In the genomic region with DNA sequence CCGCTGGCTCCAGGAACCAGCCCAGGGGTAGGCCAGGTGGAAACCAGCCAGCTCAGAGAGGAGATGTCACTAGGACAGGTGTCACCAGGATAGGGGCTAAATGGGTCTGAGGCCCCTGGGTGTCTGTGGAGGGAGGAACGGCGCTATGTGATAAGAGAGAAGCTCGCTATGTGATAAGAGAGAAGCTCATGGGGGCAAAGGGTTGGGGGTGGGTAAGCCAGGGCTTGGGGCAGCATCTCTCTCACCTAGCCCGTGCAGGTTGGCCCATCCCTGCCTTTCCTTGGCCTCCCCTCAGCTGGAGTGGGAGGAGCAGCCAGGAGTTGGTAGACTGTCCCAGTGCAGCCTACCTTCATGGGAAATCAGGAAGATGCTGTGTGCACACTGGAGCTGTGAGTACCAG, we compare ENCODE assay signal across 1 cellular context.
TF ChIP-seq lines count a peak whose summit lies in the region.

No MANE protein-coding gene starts in this region.

TF ChIP-seq in HCT116, 20 proteins besides CTCF, POLR2A, EP300 and RAD21 (continued from another document):
- TF ChIP-seq, protein P1, sequence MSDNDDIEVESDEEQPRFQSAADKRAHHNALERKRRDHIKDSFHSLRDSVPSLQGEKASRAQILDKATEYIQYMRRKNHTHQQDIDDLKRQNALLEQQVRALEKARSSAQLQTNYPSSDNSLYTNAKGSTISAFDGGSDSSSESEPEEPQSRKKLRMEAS (IDR thresholded peaks at IDR 0.05), result no peak
- TF ChIP-seq YY1 (IDR thresholded peaks at IDR 0.05; ENCODE audit: extremely low read depth, insufficient replicate concordance, low read depth, low read length) (no peak), ZNF274 (IDR thresholded peaks at IDR 0.05; ENCODE audit: low read depth, low read length) (no peak), SP1 (IDR thresholded peaks at IDR 0.05; ENCODE audit: low read depth) (no peak), SIN3A (IDR thresholded peaks at IDR 0.05; ENCODE audit: low read depth) (no peak), EZH2phosphoT487 (IDR thresholded peaks at IDR 0.05; ENCODE audit: borderline replicate concordance) (no peak), JUND (IDR thresholded peaks at IDR 0.05) (no peak), EGR1 (IDR thresholded peaks at IDR 0.05; ENCODE audit: low read depth) (no peak)
